ENCODE assay signal across 10 cellular contexts in genomic region chr11:128480066-128480465, GRCh38.
DNase-seq lines count a peak whose midpoint lies in the region; ATAC-seq and TF ChIP-seq lines count a peak whose summit lies in the region.
"Had no signal": no experiment of that assay in that cellular context is flagged by ENCODE, and none has a peak within 500 bp of the region (broad histone marks: within the 10 kb centered on the region; RNA-seq: fewer than 3 reads in every experiment).

No MANE protein-coding gene starts in this region.

- TF ChIP-seq CTCF in DOHH2 (IDR thresholded peaks at IDR 0.05; ENCODE audit: low read depth, low read length, poor library complexity, severe bottlenecking) (no peak), activated B cell treated with CpG ODN at 0.5 μM for 24 hours (IDR thresholded peaks at IDR 0.05) (no peak), heart right ventricle (IDR thresholded peaks at IDR 0.05) (no peak)

- H3K4me1 ChIP-seq in DOHH2 (ENCODE audit: control insufficient read depth, low read length) (peaks cover 100% of the 10 kb centered on the region), heart right ventricle (peaks cover 15 to 100% (median 96%) of the 10 kb centered on the region in 9 donors), skeletal muscle satellite cell (ENCODE audit: control insufficient read depth, insufficient read depth, low read length) (peaks cover 62% of the 10 kb centered on the region), mesendoderm (ENCODE audit: control insufficient read depth, low read depth, low read length) (peaks cover 8% of the 10 kb centered on the region)

- 0 out of 2 replicates have a peak, but pooled peaks cover 11% of the 10 kb centered on the region for H4K20me1 ChIP-seq in DOHH2 (ENCODE audit: control insufficient read depth, insufficient read depth, low read depth, low read length)

- CTCF ChIA-PET in activated B cell treated with CpG ODN at 0.5 μM for 24 hours (lab: Charles Lee) = interaction anchor here (0.6 kb wide), 1 partner anchor 8 kb away, joined by 3 read pairs; no protein-coding TSS in a partner anchor

- H3K23ac ChIP-seq in mesendoderm (ENCODE audit: low read length) = no peak overlapping the region

- peak overlapping the region; percentile 89 for H3K27ac Mint-ChIP-seq in activated B cell treated with CpG ODN at 0.5 μM for 24 hours

- POLR2A ChIA-PET in activated B cell treated with CpG ODN at 0.5 μM for 24 hours (lab: Charles Lee) = interaction anchor here (0.5 to 0.9 kb wide), 2 partner anchors 9 to 150 kb away, joined by 3 to 5 read pairs; no protein-coding TSS in a partner anchor

- H2BK120ac ChIP-seq in mesendoderm (ENCODE audit: low read depth, low read length) = no peak overlapping the region

- H3K27ac ChIP-seq in DOHH2 (ENCODE audit: low read depth, low read length) = peak overlapping the region; percentile 93
- H3K27ac ChIP-seq in heart right ventricle = peak overlapping the region; percentile 48 to 79 (median 66)
- H3K27ac ChIP-seq in mesendoderm (ENCODE audit: low read depth, low read length) = no peak overlapping the region

- peaks cover 82% of the 10 kb centered on the region for H3F3A ChIP-seq in DOHH2 (ENCODE audit: control insufficient read depth, insufficient read depth)

- no peaks in the 10 kb centered on the region for H3K9me3 Mint-ChIP-seq in activated B cell treated with CpG ODN at 0.5 μM for 24 hours

- DNase-seq in activated B cell treated with CpG ODN at 0.5 μM for 24 hours (no peak), heart right ventricle (peak in 1 of 2 donors; percentile 44), NCI-H146 treated with DMSO at 0.1 percent for 48 hours (lab: John Stamatoyannopoulos, UW; ENCODE audit: unreplicated experiment) (no peak), GDM1 (lab: John Stamatoyannopoulos, UW) (no peak), mesendoderm (no peak)
- DNase-seq: NCI-H524, SK-N-SH had no signal

- H3K27me3 ChIP-seq in DOHH2 (ENCODE audit: control insufficient read depth, low read length) (no peaks in the 10 kb centered on the region), heart right ventricle (no peaks in the 10 kb centered on the region), skeletal muscle satellite cell (ENCODE audit: control insufficient read depth, insufficient read depth, low read length) (no peaks in the 10 kb centered on the region), mesendoderm (ENCODE audit: insufficient read depth, low read length, poor library complexity) (no peaks in the 10 kb centered on the region)

- H3K4me3 Mint-ChIP-seq in activated B cell treated with CpG ODN at 0.5 μM for 24 hours = peak overlapping the region; percentile 19

- H3K79me2 ChIP-seq in DOHH2 (ENCODE audit: control insufficient read depth, low read length) (peaks cover 95% of the 10 kb centered on the region), mesendoderm (ENCODE audit: control insufficient read depth, insufficient read depth, low read length) (no peaks in the 10 kb centered on the region)

- H3K4ac ChIP-seq in mesendoderm (ENCODE audit: low read depth, low read length) = no peak overlapping the region

- H3K36me3 Mint-ChIP-seq in activated B cell treated with CpG ODN at 0.5 μM for 24 hours (ENCODE audit: low read depth) = peaks cover 94% of the 10 kb centered on the region

- WGBS in heart right ventricle, 2 donors = 35 to 50% methylated on average over 14 of the region's 14 CpGs
- WGBS in mesendoderm (ENCODE audit: extremely low coverage, insufficient coverage, low lambda C conversion rate) = no CpG with 5 or more reads among the region's 14 CpGs

- H2AK5ac ChIP-seq in mesendoderm (ENCODE audit: low read length) = no peak overlapping the region

- peak overlapping the region; percentile 91 for H3K4me2 ChIP-seq in DOHH2 (ENCODE audit: low read length)
- no peak overlapping the region for H3K4me2 ChIP-seq in skeletal muscle satellite cell (ENCODE audit: low read length)
- no peak overlapping the region for H3K4me2 ChIP-seq in mesendoderm (ENCODE audit: low read length)
- H3K4me2 ChIP-seq: SK-N-SH had no signal

- no peak for ATAC-seq in activated B cell treated with CpG ODN at 0.5 μM for 24 hours (ENCODE audit: low read depth)
- peak in 7 of 8 donors; percentile 23 to 90 (median 49) for ATAC-seq in heart right ventricle
- ATAC-seq in GM21367 (IDR thresholded peaks at IDR 0.05; ENCODE audit: unreplicated experiment) = no peak

- no peak overlapping the region for H3K18ac ChIP-seq in mesendoderm (ENCODE audit: low read length)

- no peaks in the 10 kb centered on the region for H3K79me1 ChIP-seq in mesendoderm (ENCODE audit: low read length)

- H3K9me2 ChIP-seq in DOHH2 (replicated peaks; ENCODE audit: control insufficient read depth, low read length) = no peaks in the 10 kb centered on the region
- H3K9me2 ChIP-seq: SK-N-SH had no signal

- peaks cover 99% of the 10 kb centered on the region for H3K4me1 Mint-ChIP-seq in activated B cell treated with CpG ODN at 0.5 μM for 24 hours

- H3K9me3 ChIP-seq in DOHH2 (ENCODE audit: control insufficient read depth, insufficient read depth, low read length) (no peaks in the 10 kb centered on the region), heart right ventricle (no peaks in the 10 kb centered on the region), skeletal muscle satellite cell (replicated peaks; ENCODE audit: low read length) (no peaks in the 10 kb centered on the region)
- H3K9me3 ChIP-seq: SK-N-SH had no signal

- no peak overlapping the region for H3K56ac ChIP-seq in mesendoderm (ENCODE audit: low read length)

- H4K5ac ChIP-seq in mesendoderm (ENCODE audit: low read length) = no peak overlapping the region

- H3K36me3 ChIP-seq in DOHH2 (ENCODE audit: control insufficient read depth, low read length) (peaks cover 96% of the 10 kb centered on the region), heart right ventricle (peaks cover 0 to 96% (median 33%) of the 10 kb centered on the region in 9 donors), skeletal muscle satellite cell (ENCODE audit: insufficient read depth, low read length) (peaks cover 85% of the 10 kb centered on the region), mesendoderm (ENCODE audit: control insufficient read depth, insufficient read depth, low read length) (no peaks in the 10 kb centered on the region)

- peak overlapping the region; percentile 61 for H3K9ac ChIP-seq in skeletal muscle satellite cell (ENCODE audit: low read depth, low read length)
- H3K9ac ChIP-seq in mesendoderm (ENCODE audit: low read length) = no peak overlapping the region
- H3K9ac ChIP-seq: SK-N-SH had no signal

- H3K27me3 Mint-ChIP-seq in activated B cell treated with CpG ODN at 0.5 μM for 24 hours = no peaks in the 10 kb centered on the region

- H3K4me3 ChIP-seq in DOHH2 (ENCODE audit: low read length) (peak overlapping the region; percentile 56), heart right ventricle (peak overlapping the region in 3 of 10 donors; percentile 2 to 17 (median 3)), skeletal muscle satellite cell (ENCODE audit: low read length) (no peak overlapping the region), mesendoderm (ENCODE audit: low read length) (no peak overlapping the region)

- H4K8ac ChIP-seq in mesendoderm (ENCODE audit: low read depth, low read length) = no peak overlapping the region

- H2BK5ac ChIP-seq in mesendoderm (ENCODE audit: low read length) = no peak overlapping the region

- H2BK15ac ChIP-seq in mesendoderm (replicated peaks; ENCODE audit: low read depth) = no peak overlapping the region

- intact Hi-C loops in activated B cell treated with CpG ODN at 0.5 μM for 24 hours (cut with micrococcal nuclease) (no loop called here), heart right ventricle (cut with DNase I) (loop anchor here in 3 of 10 donors (5.0 kb wide), 3 partner anchors 37 to 152 kb away; no protein-coding TSS in a partner anchor)

Comparison
In these comparisons a context has a peak if more than half of its experiments do, and no peak if none do; other contexts are left out.
1. ATAC-seq: peak in heart right ventricle (7 of 8); none in activated B cell treated with CpG ODN at 0.5 μM for 24 hours (single experiment) and GM21367 (single experiment).